In the genomic region with DNA sequence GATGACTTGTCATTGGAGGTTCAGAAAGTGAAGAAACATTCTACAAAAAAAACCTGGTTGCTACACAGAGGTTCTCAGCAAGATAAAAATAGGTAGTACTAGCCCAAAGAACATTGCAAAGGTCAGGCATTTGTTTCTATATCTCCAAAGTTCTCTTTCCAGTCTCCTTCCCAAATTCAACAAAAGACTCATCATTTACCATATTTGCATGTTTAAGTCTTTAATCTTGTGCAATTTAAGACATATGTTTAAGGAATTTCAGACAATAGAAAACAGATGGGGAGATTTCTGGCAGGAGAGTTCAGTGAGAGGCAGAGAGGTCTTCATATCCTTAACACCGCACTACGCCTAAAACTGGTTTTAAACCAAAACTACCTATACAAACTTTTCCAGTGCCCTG, we compare ENCODE assay signal across 20 cellular contexts.
DNase-seq lines count a peak whose midpoint lies in the region; ATAC-seq and TF ChIP-seq lines count a peak whose summit lies in the region.
"Had no signal": no experiment of that assay in that cellular context is flagged by ENCODE, and none has a peak within 500 bp of the region (broad histone marks: within the 10 kb centered on the region; RNA-seq: fewer than 3 reads in every experiment).

No MANE protein-coding gene starts in this region.

- no peak overlapping the region for H3K27ac Mint-ChIP-seq in naive thymus-derived CD4-positive, alpha-beta T cell
- H3K27ac Mint-ChIP-seq: GM23338 had no signal

- H3K4me1 ChIP-seq in naive thymus-derived CD4-positive, alpha-beta T cell (ENCODE audit: control insufficient read depth in 2 of 2, insufficient read depth in 2 of 2, low read length in 2 of 2) = no peaks in the 10 kb centered on the region
- no peaks in the 10 kb centered on the region for H3K4me1 ChIP-seq in vagina

- no peaks in the 10 kb centered on the region for H3K9me3 Mint-ChIP-seq in naive thymus-derived CD4-positive, alpha-beta T cell
- H3K9me3 Mint-ChIP-seq: GM23338 had no signal

- ATAC-seq in naive thymus-derived CD4-positive, alpha-beta T cell = no peak
- ATAC-seq in GM18909 (IDR thresholded peaks at IDR 0.05; ENCODE audit: poor library complexity, unreplicated experiment) = no peak
- ATAC-seq: GM23338, HepG2 had no signal

- H3K27ac ChIP-seq in naive thymus-derived CD4-positive, alpha-beta T cell (ENCODE audit: low read depth, low read length) = no peak overlapping the region
- no peak overlapping the region for H3K27ac ChIP-seq in vagina
- H3K27ac ChIP-seq: C4-2B, KMS-11 had no signal

- no peaks in the 10 kb centered on the region for H3K36me3 Mint-ChIP-seq in naive thymus-derived CD4-positive, alpha-beta T cell

- intact Hi-C loops in naive thymus-derived CD4-positive, alpha-beta T cell (cut with micrococcal nuclease) = no loop called here
- intact Hi-C loops in vagina (cut with DNase I) = loop anchor here (10.0 kb wide), 1 partner anchor 72 kb away; no protein-coding TSS in a partner anchor

- CTCF ChIA-PET in naive thymus-derived CD4-positive, alpha-beta T cell (lab: Charles Lee) = no interaction called here

- peaks cover 4 to 50% (median 18%) of the 10 kb centered on the region in 5 donors for H3K27me3 Mint-ChIP-seq in naive thymus-derived CD4-positive, alpha-beta T cell

- no peaks in the 10 kb centered on the region for H3K36me3 ChIP-seq in naive thymus-derived CD4-positive, alpha-beta T cell (ENCODE audit: control insufficient read depth in 2 of 3, insufficient read depth in 3 of 3, low read length in 3 of 3)
- H3K36me3 ChIP-seq in vagina = no peaks in the 10 kb centered on the region

- TF ChIP-seq POLR2A in vagina (IDR thresholded peaks at IDR 0.05) = no peak

- H3K4me3 ChIP-seq in fibroblast of mammary gland (ENCODE audit: control insufficient read depth, low read depth, low read length) (no peak overlapping the region), skeletal muscle cell (ENCODE audit: low read depth, low read length) (no peak overlapping the region), vagina (no peak overlapping the region)
- no peak overlapping the region for H3K4me3 ChIP-seq in naive thymus-derived CD4-positive, alpha-beta T cell (ENCODE audit: low read length)
- H3K4me3 ChIP-seq: GM23338 had no signal

- POLR2A ChIA-PET in naive thymus-derived CD4-positive, alpha-beta T cell (lab: Charles Lee) = no interaction called here

- TF ChIP-seq CTCF in fibroblast of mammary gland (conservative IDR thresholded peaks at IDR 0.05; ENCODE audit: control insufficient read depth, insufficient read depth, low read depth, low read length) (no peak), vagina (IDR thresholded peaks at IDR 0.05) (no peak)

- H3K4me1 Mint-ChIP-seq in naive thymus-derived CD4-positive, alpha-beta T cell = peaks cover 0 to 9% (median 0%) of the 10 kb centered on the region in 7 donors
- H3K4me1 Mint-ChIP-seq: GM23338 had no signal

- DNase-seq in GM03348 (ENCODE audit: low spot score) (peak; percentile 46), RPMI7951 (ENCODE audit: low read depth) (peak; percentile 87), fibroblast of mammary gland (ENCODE audit: low read depth) (peak; percentile 87), skeletal muscle cell (ENCODE audit: low read depth) (peak; percentile 44), NCI-H187 (lab: John Stamatoyannopoulos, UW) (no peak), vagina (ENCODE audit: extremely low spot score in 2 of 2) (no peak)
- no peak for DNase-seq in naive thymus-derived CD4-positive, alpha-beta T cell
- DNase-seq: COR-L47; DMS153; NCI-H1092 treated with DMSO at 0.1 percent for 48 hours; NCI-H2029; NCI-H2171 treated with DMSO at 0.1 percent for 48 hours; NCI-H446 treated with DMSO at 0.1 percent for 48 hours; NK-92 treated with Interleukin-12 subunit alpha and Interleukin-12 subunit beta, amount 100 ng/mL, for 24 hours; SHP77 treated with DMSO at 0.1 percent for 48 hours had no signal

- H3K9me3 ChIP-seq in naive thymus-derived CD4-positive, alpha-beta T cell (ENCODE audit: control insufficient read depth in 2 of 3, low read length in 3 of 3) = no peaks in the 10 kb centered on the region
- H3K9me3 ChIP-seq in vagina = no peaks in the 10 kb centered on the region

- no peaks in the 10 kb centered on the region for H3K27me3 ChIP-seq in naive thymus-derived CD4-positive, alpha-beta T cell (ENCODE audit: control insufficient read depth in 2 of 2, insufficient read depth in 2 of 2, low read length in 2 of 2)
- H3K27me3 ChIP-seq in vagina = no peaks in the 10 kb centered on the region

- no peak overlapping the region for H3K4me3 Mint-ChIP-seq in naive thymus-derived CD4-positive, alpha-beta T cell
- H3K4me3 Mint-ChIP-seq: GM23338 had no signal

Comparison
In these comparisons a context has a peak if more than half of its experiments do, and no peak if none do; other contexts are left out.
1. DNase-seq: peak in GM03348 (single experiment), RPMI7951 (single experiment), fibroblast of mammary gland (single experiment) and skeletal muscle cell (single experiment); none in NCI-H187 (0 of 2), naive thymus-derived CD4-positive, alpha-beta T cell (0 of 9) and vagina (0 of 2).